8 cellular contexts compared by ENCODE assay signal in genomic region chr15:64775551-64776401, GRCh38. TPM values are rescaled to one million over a fixed set of nuclear protein-coding genes. Genes with fewer than 3 reads are reported as not detected.
DNase-seq lines count a peak whose midpoint lies in the region; ATAC-seq and TF ChIP-seq lines count a peak whose summit lies in the region.

Gene RBPMS2, minus strand, starts transcription at chr15:64775589. Its CDS starts 270 bp downstream, at chr15:64775319.

- DNase-seq in GM10266 (ENCODE audit: extremely low spot score) (peak; percentile 82), SJCRH30 (peak; percentile 22 to 44), fibroblast of lung (ENCODE audit: low read depth in 2 of 2) (peak in 1 of 2 donors; percentile 13), substantia nigra (lab: John Stamatoyannopoulos, UW) (no peak)

- TF ChIP-seq CTCF in GM10266 (IDR thresholded peaks at IDR 0.05; ENCODE audit: control insufficient read depth, insufficient read depth, low read depth, missing control alignments) (no peak), fibroblast of lung (conservative IDR thresholded peaks at IDR 0.05 in 1 of 2, IDR thresholded peaks at IDR 0.05 in 1 of 2; ENCODE audit: low read depth in 1 of 2, low read length in 2 of 2) (no peak)

- peak within 1 kb of the TSS; percentile 59 for H3K4me2 ChIP-seq in fibroblast of lung (ENCODE audit: extremely low read depth, insufficient read depth, low read length)

- H3K4me3 ChIP-seq in SJCRH30, result peak within 1 kb of the TSS; percentile 69
- peak within 1 kb of the TSS; percentile 19 to 54 (median 43) for H3K4me3 ChIP-seq in fibroblast of lung (replicated peaks in 1 of 4; ENCODE audit: control extremely low read depth in 1 of 4, insufficient read depth in 1 of 4, low read depth in 3 of 4, low read length in 4 of 4)
- peak within 1 kb of the TSS; percentile 69 for H3K4me3 ChIP-seq in neuron (ENCODE audit: low read length)

- ATAC-seq in HG03571 (IDR thresholded peaks at IDR 0.05; ENCODE audit: unreplicated experiment), result no peak
- no peak for ATAC-seq in HG03135 (IDR thresholded peaks at IDR 0.05; ENCODE audit: unreplicated experiment)
- no peak for ATAC-seq in HG02763 (IDR thresholded peaks at IDR 0.05; ENCODE audit: unreplicated experiment)

- H2AFZ ChIP-seq in fibroblast of lung (ENCODE audit: low read length) (no peak within 1 kb of the TSS), neuron (ENCODE audit: low read depth, low read length) (peak within 1 kb of the TSS; percentile 93)

- H3K27me3 ChIP-seq in SJCRH30 (no peaks in the 10 kb centered on the region), fibroblast of lung (ENCODE audit: control insufficient read depth, insufficient read depth, low read length) (peaks cover 10% of the 10 kb centered on the region), neuron (ENCODE audit: insufficient read depth, low read length) (no peaks in the 10 kb centered on the region)

- H3K79me2 ChIP-seq in fibroblast of lung (ENCODE audit: control insufficient read depth, insufficient read depth, low read length), result no peaks in the 10 kb centered on the region

- peaks cover 5% of the 10 kb centered on the region; the same call in 1 of the 2 replicates for H3K4me1 ChIP-seq in SJCRH30
- H3K4me1 ChIP-seq in fibroblast of lung (ENCODE audit: control insufficient read depth, extremely low read depth, insufficient read depth, low read length), result no peaks in the 10 kb centered on the region
- H3K4me1 ChIP-seq in neuron (ENCODE audit: insufficient read depth, low read length), result peaks cover 17% of the 10 kb centered on the region

- H3K27ac ChIP-seq in SJCRH30, result no peak within 1 kb of the TSS
- no peak within 1 kb of the TSS for H3K27ac ChIP-seq in fibroblast of lung (ENCODE audit: insufficient read depth, low read length)
- H3K27ac ChIP-seq in substantia nigra (ENCODE audit: low read depth, low read length, poor library complexity, severe bottlenecking), result no peak within 1 kb of the TSS

- H3K36me3 ChIP-seq in SJCRH30, result no peaks in the 10 kb centered on the region
- no peaks in the 10 kb centered on the region for H3K36me3 ChIP-seq in fibroblast of lung (ENCODE audit: control insufficient read depth, insufficient read depth, low read length)
- no peaks in the 10 kb centered on the region for H3K36me3 ChIP-seq in neuron (ENCODE audit: insufficient read depth, low read length)

- H3K9me3 ChIP-seq in SJCRH30 (replicated peaks), result no peaks in the 10 kb centered on the region
- no peaks in the 10 kb centered on the region for H3K9me3 ChIP-seq in fibroblast of lung (ENCODE audit: control insufficient read depth, insufficient read depth, low read depth, low read length)
- H3K9me3 ChIP-seq in neuron (ENCODE audit: low read length), result no peaks in the 10 kb centered on the region

- no peaks in the 10 kb centered on the region for H4K20me1 ChIP-seq in fibroblast of lung (ENCODE audit: control insufficient read depth, extremely low read depth, insufficient read depth, low read length)

- H3K9ac ChIP-seq in fibroblast of lung (ENCODE audit: insufficient read depth, low read length), result peak within 1 kb of the TSS; percentile 7

RNA-seq across cellular contexts. Expression of gene RBPMS2, which starts in this region (rescaled TPM):
- 0.06 and 0.08 TPM in 2 replicates for total RNA-seq in SJCRH30 (2014; rRNA removed; shearing (Covaris generic))
- total RNA-seq in fibroblast of lung, result under 0.01 TPM in 1 of 2 replicates, not detected in the other
- polyA plus RNA-seq in fibroblast of lung, result 0.18 and 1.1 TPM in 2 replicates
- 1.1 and 3.4 TPM in 2 replicates for polyA plus RNA-seq in fibroblast of lung (2012)
- polyA minus RNA-seq in fibroblast of lung (ENCODE audit: low replicate concordance), result 6.6 TPM in 1 of 2 replicates, not detected in the other

Comparison
In these comparisons a context has a peak if more than half of its experiments do, and no peak if none do; other contexts are left out.
1. Peak in DNase-seq and H3K4me3 ChIP-seq in SJCRH30; RNA of the gene not detected or under 1 TPM.